8 cellular contexts compared by ENCODE assay signal in genomic region chr2:160493227-160494028, GRCh38. TPM values are rescaled to one million over a fixed set of nuclear protein-coding genes. Genes with fewer than 3 reads are reported as not detected.
A peak's percentile ranks its signal among the peaks of the same experiment; 100 is the strongest.
DNase-seq lines count a peak whose midpoint lies in the region; ATAC-seq and TF ChIP-seq lines count a peak whose summit lies in the region.

RBMS1 (minus strand) TSS chr2:160493807; CDS start chr2:160493363, 444 bp downstream.

- no peaks in the 10 kb centered on the region for H3K9me3 Mint-ChIP-seq in osteocyte (ENCODE audit: unreplicated experiment)

- H3K4me1 ChIP-seq in tibial nerve: peaks cover 0 to 38% (median 14%) of the 10 kb centered on the region in 4 donors

- H3K27ac ChIP-seq in tibial nerve: peak within 1 kb of the TSS; percentile 90 to 98 (median 93)

- in situ Hi-C loops in SK-MEL-5 (cut with HindIII; ENCODE audit: low pct_unique_long_range_greater_than_20kb, low sequenced_read_pairs): no loop called here

- peak in 1 of 2 donors; percentile 47 for TF ChIP-seq EP300 in tibial nerve (IDR thresholded peaks at IDR 0.05)

- no peaks in the 10 kb centered on the region for H3K27me3 ChIP-seq in tibial nerve

- peaks cover 4% of the 10 kb centered on the region for H3K36me3 Mint-ChIP-seq in osteocyte (ENCODE audit: unreplicated experiment)

- TF ChIP-seq CTCF in osteocyte (IDR thresholded peaks at IDR 0.05) (no peak), tibial nerve (IDR thresholded peaks at IDR 0.05) (no peak)

- ATAC-seq in HG03432 (IDR thresholded peaks at IDR 0.05; ENCODE audit: unreplicated experiment) (peak; percentile 57), GM18505 (IDR thresholded peaks at IDR 0.05; ENCODE audit: unreplicated experiment) (no peak)

- DNase-seq in COR-L47 (lab: John Stamatoyannopoulos, UW) (peak; percentile 25), SK-MEL-5 (ENCODE audit: low read depth, low spot score) (peak; percentile 60), glomerular endothelial cell (ENCODE audit: extremely low read depth, low read depth, low spot score) (no peak), osteocyte (ENCODE audit: extremely low spot score, unreplicated experiment) (peak; percentile 87), tibial nerve (ENCODE audit: low spot score in 2 of 2) (peak in 1 of 2 donors; percentile 27)
- peak; percentile 54 for DNase-seq in activated naive CD4-positive, alpha-beta T cell treated with anti-CD3 and anti-CD28 coated beads, Interleukin-2, amount 50 U/mL, for 16 hours

- H3K4me3 ChIP-seq in tibial nerve: peak within 1 kb of the TSS; percentile 78 to 96 (median 87)

- TF ChIP-seq POLR2A in tibial nerve (IDR thresholded peaks at IDR 0.05): peak in 1 of 2 donors; percentile 10
- no peak for TF ChIP-seq POLR2A in GM18505 (IDR thresholded peaks at IDR 0.05; ENCODE audit: borderline replicate concordance, extremely low read depth, insufficient read depth, insufficient read length)

- no peaks in the 10 kb centered on the region for H3K27me3 Mint-ChIP-seq in osteocyte (ENCODE audit: unreplicated experiment)

- peak within 1 kb of the TSS; percentile 90 for H3K4me3 Mint-ChIP-seq in osteocyte (ENCODE audit: unreplicated experiment)

- H3K27ac Mint-ChIP-seq in osteocyte (ENCODE audit: unreplicated experiment): peak within 1 kb of the TSS; percentile 93

- H3K36me3 ChIP-seq in tibial nerve: no peaks in the 10 kb centered on the region

- H3K4me1 Mint-ChIP-seq in osteocyte (ENCODE audit: unreplicated experiment): peaks cover 37% of the 10 kb centered on the region

- 0 to 2% methylated on average over 37 to 38 of the region's 66 CpGs for WGBS in tibial nerve, 2 donors

- no peaks in the 10 kb centered on the region for H3K9me3 ChIP-seq in tibial nerve

RNA-seq across cellular contexts. Expression of gene RBMS1, which starts in this region (rescaled TPM):
- total RNA-seq in SK-MEL-5 (2014; rRNA removed; shearing (Covaris generic)): 54.6 and 56.8 TPM in 2 replicates
- 37.7 and 49.8 TPM in 2 replicates for polyA plus RNA-seq in SK-MEL-5 (2015; cell fraction: cytosol; rRNA removed)
- polyA plus RNA-seq in SK-MEL-5 (2015; cell fraction: nucleus; rRNA removed): 74.9 and 78.6 TPM in 2 replicates
- 55.8 and 69.7 TPM in 2 replicates for total RNA-seq in glomerular endothelial cell
- total RNA-seq in osteocyte: 161 and 169 TPM in 2 replicates
- 10 to 100 TPM; 68.1 to 83.4 (median 72.5) TPM for total RNA-seq in tibial nerve
